Comparison of ENCODE assay signal across 21 cellular contexts in genomic region chrX:101386542-101386885, GRCh38. TPM values are rescaled to one million over a fixed set of nuclear protein-coding genes. Genes with fewer than 3 reads are reported as not detected.
DNase-seq lines count a peak whose midpoint lies in the region; ATAC-seq and TF ChIP-seq lines count a peak whose summit lies in the region.
"Had no signal": no experiment of that assay in that cellular context is flagged by ENCODE, and none has a peak within 500 bp of the region (broad histone marks: within the 10 kb centered on the region; RNA-seq: fewer than 3 reads in every experiment).

No MANE protein-coding gene starts in this region.

- peaks cover 55% of the 10 kb centered on the region for H3K4me1 ChIP-seq in BLaER1
- H3K4me1 ChIP-seq in lower lobe of right lung, result no peaks in the 10 kb centered on the region
- H3K4me1 ChIP-seq in aorta (ENCODE audit: control insufficient read depth in 1 of 2, insufficient read depth in 2 of 2, low read length in 2 of 2), result peaks cover 0 to 2% of the 10 kb centered on the region in 2 donors

- POLR2A ChIA-PET in activated CD8-positive, alpha-beta T cell treated with anti-CD3 and anti-CD28 coated beads, Interleukin-2, amount 10 ng/mL, durations not matched to agents 7 days and 5 days (lab: Charles Lee), result no interaction called here

- H3K36me3 Mint-ChIP-seq in activated CD8-positive, alpha-beta T cell treated with anti-CD3 and anti-CD28 coated beads, Interleukin-2, amount 10 ng/mL, durations not matched to agents 7 days and 5 days (ENCODE audit: low read depth), result peaks cover 7% of the 10 kb centered on the region

- peak overlapping the region; percentile 87 for H3K9ac ChIP-seq in BLaER1

- no peaks in the 10 kb centered on the region for H3K36me3 ChIP-seq in BLaER1
- no peaks in the 10 kb centered on the region for H3K36me3 ChIP-seq in lower lobe of right lung
- H3K36me3 ChIP-seq in aorta (ENCODE audit: control insufficient read depth in 1 of 2, insufficient read depth in 2 of 2, low read length in 1 of 2), result no peaks in the 10 kb centered on the region
- H3K36me3 ChIP-seq: sigmoid colon had no signal

- H3K4me1 Mint-ChIP-seq in activated CD8-positive, alpha-beta T cell treated with anti-CD3 and anti-CD28 coated beads, Interleukin-2, amount 10 ng/mL, durations not matched to agents 7 days and 5 days (ENCODE audit: low read depth), result peaks cover 9% of the 10 kb centered on the region

- intact Hi-C loops in lower lobe of right lung (cut with DNase I) (no loop called here), aorta (cut with DNase I) (no loop called here)

- H4K20me1 ChIP-seq in BLaER1, result no peaks in the 10 kb centered on the region

- TF ChIP-seq CTCF in GM12864 (IDR thresholded peaks at IDR 0.05; ENCODE audit: low read depth, low read length, missing control alignments), result no peak
- no peak for TF ChIP-seq CTCF in NB4 (IDR thresholded peaks at IDR 0.05; ENCODE audit: low read depth, low read length)
- TF ChIP-seq CTCF in lower lobe of right lung (IDR thresholded peaks at IDR 0.05), result no peak

- DNase-seq in GM12864 (ENCODE audit: low read depth) (no peak), NB4 (ENCODE audit: low read depth) (no peak), lower lobe of right lung (no peak), RKO (ENCODE audit: low spot score) (no peak), GM19240 (ENCODE audit: insufficient read length, low spot score) (no peak), aorta (no peak)
- DNase-seq in activated CD8-positive, alpha-beta T cell treated with anti-CD3 and anti-CD28 coated beads, Interleukin-2, amount 10 ng/mL, durations not matched to agents 7 days and 5 days, result no peak
- DNase-seq: activated CD4-positive, alpha-beta T cell treated with anti-CD3 and anti-CD28 coated beads, Interleukin-2, amount 50 U/mL, for 4 hours; amniotic stem cell; kidney glomerular epithelial cell; mammary epithelial cell; NCI-H1105 treated with DMSO at 0.1 percent for 48 hours; NCI-H2081 treated with DMSO at 0.1 percent for 48 hours; sigmoid colon; stimulated activated CD8-positive, alpha-beta memory T cell treated with anti-CD3 and anti-CD28 coated beads, Interleukin-4, amount 100 ng/mL, for 48 hours; T-helper 17 cell had no signal

- H3K27me3 Mint-ChIP-seq in activated CD8-positive, alpha-beta T cell treated with anti-CD3 and anti-CD28 coated beads, Interleukin-2, amount 10 ng/mL, durations not matched to agents 7 days and 5 days (ENCODE audit: low read depth), result no peaks in the 10 kb centered on the region
- H3K27me3 Mint-ChIP-seq: naive thymus-derived CD8-positive, alpha-beta T cell; T-helper 17 cell had no signal

- H3K27ac ChIP-seq in BLaER1, result peak overlapping the region; percentile 80
- peak overlapping the region; percentile 31 for H3K27ac ChIP-seq in lower lobe of right lung
- no peak overlapping the region for H3K27ac ChIP-seq in aorta (ENCODE audit: low read depth in 1 of 2, low read length in 2 of 2)
- H3K27ac ChIP-seq: sigmoid colon had no signal

- H3K27me3 ChIP-seq in BLaER1, result no peaks in the 10 kb centered on the region
- H3K27me3 ChIP-seq in lower lobe of right lung (ENCODE audit: low read depth), result no peaks in the 10 kb centered on the region
- H3K27me3 ChIP-seq in aorta (ENCODE audit: control insufficient read depth in 1 of 2, insufficient read depth in 2 of 2, low read length in 1 of 2), result no peaks in the 10 kb centered on the region
- H3K27me3 ChIP-seq: sigmoid colon had no signal

- no peaks in the 10 kb centered on the region for H3K9me3 Mint-ChIP-seq in activated CD8-positive, alpha-beta T cell treated with anti-CD3 and anti-CD28 coated beads, Interleukin-2, amount 10 ng/mL, durations not matched to agents 7 days and 5 days (ENCODE audit: insufficient read depth)
- H3K9me3 Mint-ChIP-seq: naive thymus-derived CD8-positive, alpha-beta T cell had no signal

- no peak overlapping the region for H3K27ac Mint-ChIP-seq in activated CD8-positive, alpha-beta T cell treated with anti-CD3 and anti-CD28 coated beads, Interleukin-2, amount 10 ng/mL, durations not matched to agents 7 days and 5 days
- H3K27ac Mint-ChIP-seq: T-helper 17 cell had no signal

- H3K9me3 ChIP-seq in BLaER1, result no peaks in the 10 kb centered on the region
- H3K9me3 ChIP-seq in lower lobe of right lung, result no peaks in the 10 kb centered on the region
- no peaks in the 10 kb centered on the region for H3K9me3 ChIP-seq in aorta (ENCODE audit: control insufficient read depth, low read length)
- H3K9me3 ChIP-seq: sigmoid colon had no signal

- peak overlapping the region; percentile 79 for H3K4me2 ChIP-seq in BLaER1

- H3K4me3 ChIP-seq in BLaER1 (peak overlapping the region; percentile 72), GM12864 (ENCODE audit: low read depth, low read length) (peak overlapping the region; percentile 78), NB4 (ENCODE audit: low read depth, low read length) (peak overlapping the region; percentile 92), lower lobe of right lung (no peak overlapping the region), aorta (ENCODE audit: low read length in 2 of 2) (no peak overlapping the region)

- ATAC-seq in lower lobe of right lung (no peak), aorta (ENCODE audit: low FRiP score) (no peak)
- no peak for ATAC-seq in activated CD8-positive, alpha-beta T cell treated with anti-CD3 and anti-CD28 coated beads, Interleukin-2, amount 10 ng/mL, durations not matched to agents 7 days and 5 days
- ATAC-seq: naive thymus-derived CD8-positive, alpha-beta T cell; T-helper 17 cell had no signal

- no peak overlapping the region for H3K4me3 Mint-ChIP-seq in activated CD8-positive, alpha-beta T cell treated with anti-CD3 and anti-CD28 coated beads, Interleukin-2, amount 10 ng/mL, durations not matched to agents 7 days and 5 days

- no peak for TF ChIP-seq POLR2A in NB4 (IDR thresholded peaks at IDR 0.05; ENCODE audit: extremely low read depth, insufficient read length)

- 68 to 70% methylated on average over 6 of the region's 6 CpGs for WGBS in aorta, 2 donors

- CTCF ChIA-PET in activated CD8-positive, alpha-beta T cell treated with anti-CD3 and anti-CD28 coated beads, Interleukin-2, amount 10 ng/mL, durations not matched to agents 7 days and 5 days (lab: Charles Lee), result no interaction called here

RNA-seq across cellular contexts. Expression of gene BTK, which starts 0.5 kb away (rescaled TPM):
- total RNA-seq in lower lobe of right lung (62.8 TPM), aorta (10 to 100 TPM in 1 of 2 donors, 1 to 10 TPM in 1; 7.8 to 21.0 TPM)
- under 1 TPM in 1 of 2 experiments, not detected in 1; 0.23 TPM for total RNA-seq in activated CD8-positive, alpha-beta T cell treated with anti-CD3 and anti-CD28 coated beads, Interleukin-2, amount 10 ng/mL, durations not matched to agents 7 days and 5 days
- polyA plus RNA-seq in aorta, result 1 to 10 TPM; 3.7 to 4.4 TPM
- total RNA-seq: fibroblast of lung, LHCN-M2, RPMI7951 had no signal
- polyA plus RNA-seq: mammary epithelial cell had no signal

RNA-seq across cellular contexts. Expression of gene RPL36A, which starts 4.3 kb away (rescaled TPM):
- total RNA-seq in lower lobe of right lung (154 TPM), aorta (100 to 1,000 TPM; 124 to 145 TPM)
- 100 to 1,000 TPM; 220 to 270 TPM for total RNA-seq in activated CD8-positive, alpha-beta T cell treated with anti-CD3 and anti-CD28 coated beads, Interleukin-2, amount 10 ng/mL, durations not matched to agents 7 days and 5 days
- 1,000 to 10,000 TPM; 1,899 to 2,826 TPM for polyA plus RNA-seq in aorta

RNA-seq across cellular contexts. Expression of gene GLA, which starts 21.2 kb away (rescaled TPM):
- total RNA-seq in lower lobe of right lung (51.1 TPM), aorta (10 to 100 TPM; 23.7 to 26.0 TPM)
- 10 to 100 TPM; 34.7 to 38.4 TPM for total RNA-seq in activated CD8-positive, alpha-beta T cell treated with anti-CD3 and anti-CD28 coated beads, Interleukin-2, amount 10 ng/mL, durations not matched to agents 7 days and 5 days
- 10 to 100 TPM; 25.3 to 41.4 TPM for polyA plus RNA-seq in aorta

RNA-seq across cellular contexts. Expression of gene HNRNPH2, which starts 21.5 kb away (rescaled TPM):
- total RNA-seq in lower lobe of right lung, result 62.1 TPM
- total RNA-seq in activated CD8-positive, alpha-beta T cell treated with anti-CD3 and anti-CD28 coated beads, Interleukin-2, amount 10 ng/mL, durations not matched to agents 7 days and 5 days, result 10 to 100 TPM; 41.6 to 44.1 TPM
- 10 to 100 TPM; 52.9 to 53.1 TPM for total RNA-seq in aorta
- 10 to 100 TPM; 49.3 to 51.1 TPM for polyA plus RNA-seq in aorta

RNA-seq across cellular contexts. Expression of gene TIMM8A, which starts 38.0 kb away (rescaled TPM):
- 6.6 TPM for total RNA-seq in lower lobe of right lung
- 10 to 100 TPM; 15.9 to 17.1 TPM for total RNA-seq in activated CD8-positive, alpha-beta T cell treated with anti-CD3 and anti-CD28 coated beads, Interleukin-2, amount 10 ng/mL, durations not matched to agents 7 days and 5 days
- 1 to 10 TPM; 7.8 to 9.1 TPM for total RNA-seq in aorta
- 1 to 10 TPM; 3.1 to 7.6 TPM for polyA plus RNA-seq in aorta

Comparison
In these comparisons a context has a peak if more than half of its experiments do, and no peak if none do; other contexts are left out.
1. H3K27ac ChIP-seq: peak in BLaER1 (single experiment) and lower lobe of right lung (single experiment); none in aorta (0 of 2).
2. H3K4me3 ChIP-seq: peak in BLaER1 (single experiment), GM12864 (single experiment) and NB4 (single experiment); none in lower lobe of right lung (single experiment) and aorta (0 of 2).
3. RNA of gene BTK, which starts 0.5 kb away (total RNA-seq): 62.8 TPM in lower lobe of right lung (single experiment) and 7.8 to 21.0 TPM in aorta; 0.23 TPM in activated CD8-positive, alpha-beta T cell treated with anti-CD3 and anti-CD28 coated beads, Interleukin-2, amount 10 ng/mL, durations not matched to agents 7 days and 5 days; every median in the first group is over 4 times any median in the second.